In the genomic region with DNA sequence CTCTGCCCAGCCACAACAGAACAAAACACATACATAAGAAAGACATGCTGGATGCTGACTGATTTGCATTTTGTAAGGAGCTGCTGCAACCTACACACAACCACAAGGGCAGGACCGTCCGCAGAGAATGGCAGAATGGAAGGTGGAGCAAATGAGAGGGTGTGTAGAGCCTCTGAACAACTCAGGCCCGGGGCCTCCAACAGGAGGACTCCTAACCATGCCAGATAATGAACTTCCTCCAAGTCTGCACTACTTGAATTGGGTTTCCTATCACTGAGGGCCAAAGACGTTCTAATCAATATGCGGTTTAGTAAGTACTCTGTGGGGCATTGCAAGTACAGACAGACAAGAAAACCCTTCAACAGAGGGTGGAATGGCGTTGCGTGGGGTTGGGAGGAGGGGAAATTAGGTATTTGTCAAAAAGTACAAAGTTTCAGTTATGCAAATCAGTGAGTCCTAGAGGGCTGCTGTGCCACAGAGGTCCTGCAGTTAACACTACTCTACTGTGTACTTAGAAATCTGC, we compare ENCODE assay signal across 9 cellular contexts. TPM values are rescaled to one million over a fixed set of nuclear protein-coding genes. Genes with fewer than 3 reads are reported as not detected.
DNase-seq lines count a peak whose midpoint lies in the region; ATAC-seq and TF ChIP-seq lines count a peak whose summit lies in the region.
"Had no signal": no experiment of that assay in that cellular context is flagged by ENCODE, and none has a peak within 500 bp of the region (broad histone marks: within the 10 kb centered on the region; RNA-seq: fewer than 3 reads in every experiment).

No MANE protein-coding gene starts in this region.

- TF ChIP-seq CTCF in GM12865 (IDR thresholded peaks at IDR 0.05; ENCODE audit: insufficient read depth, low read depth, low read length, missing control alignments) = no peak

- H3K4me1 Mint-ChIP-seq in activated naive CD8-positive, alpha-beta T cell treated with anti-CD3 and anti-CD28 coated beads for 36 hours = peaks cover 60% of the 10 kb centered on the region

- no peak overlapping the region for H3K4me3 Mint-ChIP-seq in activated naive CD8-positive, alpha-beta T cell treated with anti-CD3 and anti-CD28 coated beads for 36 hours

- no peaks in the 10 kb centered on the region for H3K27me3 Mint-ChIP-seq in activated naive CD8-positive, alpha-beta T cell treated with anti-CD3 and anti-CD28 coated beads for 36 hours

- intact Hi-C loops in posterior cingulate gyrus (cut with DNase I) = no loop called here

- DNase-seq in GM12865 (ENCODE audit: low read depth) = peak; percentile 92
- DNase-seq in activated naive CD8-positive, alpha-beta T cell treated with anti-CD3 and anti-CD28 coated beads for 36 hours = peak; percentile 36
- DNase-seq in posterior cingulate gyrus = no peak
- DNase-seq in activated effector memory CD4-positive, alpha-beta T cell treated with Interleukin-2 at 50 U/mL for 16 hours = no peak
- no peak for DNase-seq in DMS53 (lab: John Stamatoyannopoulos, UW)
- no peak for DNase-seq in MV-4-11 (lab: John Stamatoyannopoulos, UW)

- H3K36me3 Mint-ChIP-seq in activated naive CD8-positive, alpha-beta T cell treated with anti-CD3 and anti-CD28 coated beads for 36 hours = peaks cover 39% of the 10 kb centered on the region

- ATAC-seq in GM19438 (IDR thresholded peaks at IDR 0.05; ENCODE audit: low read depth, unreplicated experiment) (peak; percentile 80), HG03175 (IDR thresholded peaks at IDR 0.05; ENCODE audit: unreplicated experiment) (peak; percentile 93)

- peak overlapping the region; percentile 58 for H3K27ac Mint-ChIP-seq in activated naive CD8-positive, alpha-beta T cell treated with anti-CD3 and anti-CD28 coated beads for 36 hours

- H3K4me3 ChIP-seq in GM12865 (ENCODE audit: low read depth, low read length) = peak overlapping the region; percentile 35
- H3K4me3 ChIP-seq: thoracic aorta had no signal

- H3K9me3 Mint-ChIP-seq in activated naive CD8-positive, alpha-beta T cell treated with anti-CD3 and anti-CD28 coated beads for 36 hours = no peaks in the 10 kb centered on the region

RNA-seq across cellular contexts. Expression of a gene that starts 14.6 kb away (rescaled TPM):
- total RNA-seq in activated naive CD8-positive, alpha-beta T cell treated with anti-CD3 and anti-CD28 coated beads for 36 hours = 10 to 100 TPM; 49.0 to 50.5 TPM

Comparison
In these comparisons a context has a peak if more than half of its experiments do, and no peak if none do; other contexts are left out.
1. DNase-seq: peak in GM12865 (single experiment) and activated naive CD8-positive, alpha-beta T cell treated with anti-CD3 and anti-CD28 coated beads for 36 hours (single experiment); none in posterior cingulate gyrus (0 of 10), activated effector memory CD4-positive, alpha-beta T cell treated with Interleukin-2 at 50 U/mL for 16 hours (single experiment), DMS53 (single experiment) and MV-4-11 (single experiment).